13 cellular contexts compared by ENCODE assay signal in genomic region chr1:116360435-116361173, GRCh38. TPM values are rescaled to one million over a fixed set of nuclear protein-coding genes. Genes with fewer than 3 reads are reported as not detected.
DNase-seq lines count a peak whose midpoint lies in the region; ATAC-seq and TF ChIP-seq lines count a peak whose summit lies in the region.
"Had no signal": no experiment of that assay in that cellular context is flagged by ENCODE, and none has a peak within 500 bp of the region (broad histone marks: within the 10 kb centered on the region; RNA-seq: fewer than 3 reads in every experiment).

No MANE protein-coding gene starts in this region.

- peaks cover 0 to 16% (median 7%) of the 10 kb centered on the region in 12 donors for H3K4me1 ChIP-seq in heart left ventricle
- H3K4me1 ChIP-seq in foreskin keratinocyte = peaks cover 21% of the 10 kb centered on the region

- H3K4me3 Mint-ChIP-seq in type B pancreatic cell = no peak overlapping the region
- H3K4me3 Mint-ChIP-seq: CD8-positive, alpha-beta memory T cell had no signal

- no peak for ATAC-seq in heart left ventricle
- ATAC-seq in foreskin keratinocyte = no peak
- no peak for ATAC-seq in GM21528 (IDR thresholded peaks at IDR 0.05; ENCODE audit: low FRiP score, unreplicated experiment)

- H3K4me1 Mint-ChIP-seq in type B pancreatic cell (ENCODE audit: unreplicated experiment) = peaks cover 14% of the 10 kb centered on the region

- no peaks in the 10 kb centered on the region for H3K9me3 Mint-ChIP-seq in type B pancreatic cell
- H3K9me3 Mint-ChIP-seq: CD8-positive, alpha-beta memory T cell had no signal

- H3K36me3 ChIP-seq in heart left ventricle = no peaks in the 10 kb centered on the region

- H3K27ac Mint-ChIP-seq in type B pancreatic cell = no peak overlapping the region

- no peaks in the 10 kb centered on the region for H3K27me3 Mint-ChIP-seq in type B pancreatic cell

- no peak for DNase-seq in heart left ventricle
- DNase-seq in cardiac septum (ENCODE audit: low spot score) = no peak
- DNase-seq in RKO (ENCODE audit: low spot score) = peak; percentile 52
- DNase-seq in foreskin keratinocyte = no peak
- no peak for DNase-seq in type B pancreatic cell (ENCODE audit: extremely low spot score, unreplicated experiment)
- DNase-seq in NCI-H1694 treated with DMSO at 0.1 percent for 48 hours (lab: John Stamatoyannopoulos, UW) = no peak
- no peak for DNase-seq in effector CD4-positive, alpha-beta T cell
- DNase-seq: amniotic stem cell; NCI-H345; stimulated activated CD4-positive, alpha-beta T cell treated with anti-CD3 and anti-CD28 coated beads, Interleukin-12 subunit alpha, Interleukin-12 subunit beta, amount 100 ng/mL, for 4 hours; substantia nigra had no signal

- no peaks in the 10 kb centered on the region for H3K9me3 ChIP-seq in heart left ventricle

- H3K27ac ChIP-seq in heart left ventricle = no peak overlapping the region
- H3K27ac ChIP-seq in foreskin keratinocyte = no peak overlapping the region

- 65 to 79% (median 73%) methylated on average over 2 of the region's 2 CpGs for WGBS in heart left ventricle, 4 donors

- H3K27me3 ChIP-seq in heart left ventricle = no peaks in the 10 kb centered on the region
- H3K27me3 ChIP-seq in foreskin keratinocyte = no peaks in the 10 kb centered on the region

- no peaks in the 10 kb centered on the region for H3K36me3 Mint-ChIP-seq in type B pancreatic cell
- H3K36me3 Mint-ChIP-seq: CD8-positive, alpha-beta memory T cell had no signal

- TF ChIP-seq POLR2A in heart left ventricle (IDR thresholded peaks at IDR 0.05) = no peak

- intact Hi-C loops in heart left ventricle (cut with DNase I) = loop anchor here in 7 of 10 donors (1.0 to 5.0 kb wide), 3 partner anchors 124 to 127 kb away; no protein-coding TSS in a partner anchor
- intact Hi-C loops in cardiac septum (cut with DNase I) = loop anchor here (2.0 kb wide), 1 partner anchor 124 kb away; no protein-coding TSS in a partner anchor

- no peak overlapping the region for H3K4me3 ChIP-seq in heart left ventricle

- TF ChIP-seq CTCF in heart left ventricle (IDR thresholded peaks at IDR 0.05) (peak; percentile 18 to 54 (median 45)), foreskin keratinocyte (conservative IDR thresholded peaks at IDR 0.05) (peak; percentile 61), type B pancreatic cell (conservative IDR thresholded peaks at IDR 0.05) (peak; percentile 44)

RNA-seq across cellular contexts. Expression of gene ATP1A1, which starts 12.4 kb away (rescaled TPM):
- total RNA-seq in heart left ventricle (100 to 1,000 TPM; 175 to 436 (median 241) TPM), cardiac septum (192 TPM), foreskin keratinocyte (141 and 174 TPM in 2 replicates), type B pancreatic cell (ENCODE audit: low replicate concordance) (374 and 695 TPM in 2 replicates)
- polyA plus RNA-seq in heart left ventricle (100 to 1,000 TPM; 115 to 896 TPM), foreskin keratinocyte (124 and 152 TPM in 2 replicates)
